Comparison of ENCODE assay signal across 8 cellular contexts in the genomic region with DNA sequence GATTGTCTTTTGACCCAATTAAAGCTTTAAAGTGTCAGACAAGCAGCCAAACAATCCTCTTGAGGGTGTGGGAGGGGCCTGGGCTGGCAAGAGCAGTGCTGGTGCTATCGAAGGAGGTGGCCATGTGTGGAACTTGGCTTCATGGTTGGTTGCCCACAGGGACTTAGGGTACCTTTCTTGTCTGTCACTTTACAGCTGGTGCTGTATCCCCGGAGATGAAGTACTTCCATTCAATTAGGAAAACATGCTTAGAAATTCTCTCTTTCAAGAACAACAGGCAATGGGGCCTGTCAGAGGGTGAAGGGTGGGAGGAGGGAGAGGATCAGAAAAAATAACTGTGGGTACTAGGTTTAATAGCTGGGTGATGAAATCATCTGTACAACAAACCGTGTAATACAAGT.
DNase-seq lines count a peak whose midpoint lies in the region; ATAC-seq and TF ChIP-seq lines count a peak whose summit lies in the region.

No MANE protein-coding gene starts in this region.

- no peak overlapping the region for H3K18ac ChIP-seq in trophoblast cell (ENCODE audit: low read length)

- H3K4me3 ChIP-seq in GM12864 (ENCODE audit: low read depth, low read length) (no peak overlapping the region), NB4 (ENCODE audit: low read depth, low read length) (no peak overlapping the region), breast epithelium (no peak overlapping the region), trophoblast cell (ENCODE audit: low read depth, low read length) (no peak overlapping the region)
- H3K4me3 ChIP-seq in effector memory CD4-positive, alpha-beta T cell (ENCODE audit: insufficient read depth, low read depth, low read length, poor library complexity, severe bottlenecking), result no peak overlapping the region

- H4K91ac ChIP-seq in trophoblast cell (ENCODE audit: low read depth, low read length), result peak overlapping the region; percentile 25

- no peak overlapping the region for H2BK12ac ChIP-seq in trophoblast cell (ENCODE audit: low read length)

- no peaks in the 10 kb centered on the region for H3K79me2 ChIP-seq in trophoblast cell (ENCODE audit: control insufficient read depth, insufficient read depth, low read length, poor library complexity)

- no peak for TF ChIP-seq POLR2A in NB4 (IDR thresholded peaks at IDR 0.05; ENCODE audit: extremely low read depth, insufficient read length)
- no peak for TF ChIP-seq POLR2A in breast epithelium (IDR thresholded peaks at IDR 0.05)

- no CpG with 5 or more reads among the region's 3 CpGs for WGBS in trophoblast cell (ENCODE audit: extremely low coverage, insufficient coverage, insufficient read length)

- H3K9me3 ChIP-seq in breast epithelium (no peaks in the 10 kb centered on the region), trophoblast cell (ENCODE audit: insufficient read depth, low read depth, low read length) (no peaks in the 10 kb centered on the region)
- H3K9me3 ChIP-seq in effector memory CD4-positive, alpha-beta T cell (ENCODE audit: control insufficient read depth, low read length), result no peaks in the 10 kb centered on the region

- no peak overlapping the region for H3K23ac ChIP-seq in trophoblast cell (ENCODE audit: low read length)

- TF ChIP-seq CTCF in GM12864 (IDR thresholded peaks at IDR 0.05; ENCODE audit: low read depth, low read length, missing control alignments) (no peak), NB4 (IDR thresholded peaks at IDR 0.05; ENCODE audit: low read depth, low read length) (no peak), breast epithelium (IDR thresholded peaks at IDR 0.05) (no peak), GM10266 (IDR thresholded peaks at IDR 0.05; ENCODE audit: control insufficient read depth, insufficient read depth, low read depth, missing control alignments) (no peak)

- H3K4ac ChIP-seq in trophoblast cell (ENCODE audit: low read depth, low read length), result no peak overlapping the region

- H3K27ac ChIP-seq in breast epithelium (peak overlapping the region; percentile 86 to 88), trophoblast cell (ENCODE audit: low read depth, low read length) (no peak overlapping the region)
- no peak overlapping the region for H3K27ac ChIP-seq in effector memory CD4-positive, alpha-beta T cell (ENCODE audit: insufficient read depth, low read length, poor library complexity, severe bottlenecking)

- H4K12ac ChIP-seq in trophoblast cell (ENCODE audit: low read depth, low read length), result no peak overlapping the region

- H2BK120ac ChIP-seq in trophoblast cell (ENCODE audit: insufficient read depth, low read length, poor library complexity), result peak overlapping the region; percentile 21

- DNase-seq in GM12864 (ENCODE audit: low read depth) (peak; percentile 42), NB4 (ENCODE audit: low read depth) (peak; percentile 18), breast epithelium (ENCODE audit: low spot score in 2 of 2) (no peak), trophoblast cell (no peak), GM10266 (ENCODE audit: extremely low spot score) (no peak), NK-92 (lab: John Stamatoyannopoulos, UW; ENCODE audit: unreplicated experiment) (no peak)
- no peak for DNase-seq in effector memory CD4-positive, alpha-beta T cell

- H3K27me3 ChIP-seq in breast epithelium (no peaks in the 10 kb centered on the region), trophoblast cell (ENCODE audit: insufficient read depth, low read length) (no peaks in the 10 kb centered on the region)
- H3K27me3 ChIP-seq in effector memory CD4-positive, alpha-beta T cell (replicated peaks; ENCODE audit: control insufficient read depth, insufficient read depth, low read length, poor library complexity, severe bottlenecking), result no peaks in the 10 kb centered on the region

- no peak overlapping the region for H3K4me2 ChIP-seq in trophoblast cell (ENCODE audit: low read length)

- H4K8ac ChIP-seq in trophoblast cell (ENCODE audit: low read depth, low read length), result no peak overlapping the region

- H3K9ac ChIP-seq in trophoblast cell (ENCODE audit: low read length), result no peak overlapping the region

- no peak overlapping the region for H2AK5ac ChIP-seq in trophoblast cell (ENCODE audit: low read length)

- H3K4me1 ChIP-seq in breast epithelium, result peaks cover 0 to 15% of the 10 kb centered on the region in 2 donors
- peaks cover 2 to 3% of the 10 kb centered on the region in 2 experiments for H3K4me1 ChIP-seq in trophoblast cell (ENCODE audit: control insufficient read depth in 1 of 2, insufficient read depth in 2 of 2, low read length in 2 of 2)
- no peaks in the 10 kb centered on the region for H3K4me1 ChIP-seq in effector memory CD4-positive, alpha-beta T cell (ENCODE audit: control insufficient read depth, insufficient read depth, low read length, poor library complexity, severe bottlenecking)

- no peak overlapping the region for H2AFZ ChIP-seq in trophoblast cell (ENCODE audit: insufficient read depth, low read length, poor library complexity)

- H3K14ac ChIP-seq in trophoblast cell (ENCODE audit: low read length), result no peak overlapping the region

- peak overlapping the region; percentile 31 for H2BK5ac ChIP-seq in trophoblast cell (ENCODE audit: low read depth, low read length, poor library complexity)

- intact Hi-C loops in breast epithelium (cut with DNase I; ENCODE audit: low total_unique reads), result no loop called here

- no peaks in the 10 kb centered on the region for H3K79me1 ChIP-seq in trophoblast cell (ENCODE audit: low read length)

- H3K36me3 ChIP-seq in breast epithelium (no peaks in the 10 kb centered on the region), trophoblast cell (ENCODE audit: control insufficient read depth in 1 of 2, insufficient read depth in 2 of 2, low read length in 2 of 2) (no peaks in the 10 kb centered on the region)
- peaks cover 5% of the 10 kb centered on the region for H3K36me3 ChIP-seq in effector memory CD4-positive, alpha-beta T cell (ENCODE audit: control insufficient read depth, insufficient read depth, low read length)

- peak; percentile 56 for ATAC-seq in GM21576 (IDR thresholded peaks at IDR 0.05; ENCODE audit: unreplicated experiment)

Comparison
In these comparisons a context has a peak if more than half of its experiments do, and no peak if none do; other contexts are left out.
1. DNase-seq: peak in GM12864 (single experiment) and NB4 (single experiment); none in breast epithelium (0 of 2), trophoblast cell (0 of 2), GM10266 (single experiment), effector memory CD4-positive, alpha-beta T cell (0 of 3) and NK-92 (single experiment).
2. H3K27ac ChIP-seq: peak in breast epithelium (2 of 2); none in trophoblast cell (single experiment) and effector memory CD4-positive, alpha-beta T cell (single experiment).